In genomic region chr9:121363586-121363961, GRCh38 we compare ENCODE assay signal across 9 cellular contexts. TPM values are rescaled to one million over a fixed set of nuclear protein-coding genes. Genes with fewer than 3 reads are reported as not detected.
DNase-seq lines count a peak whose midpoint lies in the region; ATAC-seq and TF ChIP-seq lines count a peak whose summit lies in the region.
"Had no signal": no experiment of that assay in that cellular context is flagged by ENCODE, and none has a peak within 500 bp of the region (broad histone marks: within the 10 kb centered on the region; RNA-seq: fewer than 3 reads in every experiment).

No MANE protein-coding gene starts in this region.

- H3K9me3 Mint-ChIP-seq in T-cell = no peaks in the 10 kb centered on the region

- no peaks in the 10 kb centered on the region for H3K27me3 ChIP-seq in muscle layer of colon (ENCODE audit: control insufficient read depth in 1 of 2, insufficient read depth in 2 of 2, low read length in 2 of 2)
- no peaks in the 10 kb centered on the region for H3K27me3 ChIP-seq in testis

- TF ChIP-seq POLR2A in testis (IDR thresholded peaks at IDR 0.05) = no peak

- peaks cover 5% of the 10 kb centered on the region for H3K36me3 ChIP-seq in muscle layer of colon (ENCODE audit: insufficient read depth, low read length)
- no peaks in the 10 kb centered on the region for H3K36me3 ChIP-seq in testis (ENCODE audit: low read depth, missing control alignments)

- POLR2A ChIA-PET in T-cell (lab: Charles Lee) = interaction anchor here in 1 of 2 donors (0.8 kb wide), 1 partner anchor 8 kb away, joined by 4 read pairs; no protein-coding TSS in a partner anchor

- H3K4me1 Mint-ChIP-seq in T-cell = peaks cover 33 to 82% (median 77%) of the 10 kb centered on the region in 3 donors

- 34 to 37% methylated on average over 1 of the region's 1 CpG for WGBS in testis, 2 donors

- intact Hi-C loops in testis (cut with DNase I; ENCODE audit: low total_unique reads) = no loop called here

- CTCF ChIA-PET in T-cell (lab: Charles Lee) = interaction anchor here in 1 of 2 donors (1.7 to 1.8 kb wide), 2 partner anchors 10 to 44 kb away, joined by 4 to 9 read pairs; no protein-coding TSS in a partner anchor

- H3K27ac Mint-ChIP-seq in T-cell = peak overlapping the region; percentile 9 to 59

- H3K9ac ChIP-seq in muscle layer of colon (ENCODE audit: low read length) = peak overlapping the region; percentile 26

- H3K9me3 ChIP-seq in muscle layer of colon (ENCODE audit: low read length) (no peaks in the 10 kb centered on the region), testis (no peaks in the 10 kb centered on the region)

- H3K4me3 ChIP-seq in muscle layer of colon (ENCODE audit: low read depth in 1 of 2, low read length in 2 of 2) = peak overlapping the region in 1 of 2 donors; percentile 1
- H3K4me3 ChIP-seq in testis = no peak overlapping the region

- no peak for TF ChIP-seq CTCF in testis (IDR thresholded peaks at IDR 0.05)

- H3K4me1 ChIP-seq in muscle layer of colon (ENCODE audit: insufficient read depth, low read length) (peaks cover 93% of the 10 kb centered on the region), testis (peaks cover 40% of the 10 kb centered on the region)

- DNase-seq in T-cell (no peak), dermis blood vessel endothelial cell (peak; percentile 27), testis (no peak), COLO668 (lab: John Stamatoyannopoulos, UW; ENCODE audit: unreplicated experiment) (no peak)
- DNase-seq: NCI-H1436 treated with DMSO at 0.1 percent for 48 hours, posterior cingulate gyrus had no signal

- no peak for ATAC-seq in T-cell (replicated peaks in 1 of 4)
- ATAC-seq in GM18519 (IDR thresholded peaks at IDR 0.05; ENCODE audit: low FRiP score, unreplicated experiment) = no peak
- ATAC-seq in HG02759 (IDR thresholded peaks at IDR 0.05; ENCODE audit: unreplicated experiment) = no peak

- H3K36me3 Mint-ChIP-seq in T-cell = peaks cover 5% of the 10 kb centered on the region

- peak overlapping the region; percentile 83 for H3K27ac ChIP-seq in muscle layer of colon (ENCODE audit: low read depth, low read length)
- H3K27ac ChIP-seq in testis = peak overlapping the region; percentile 27 to 75

- H3K27me3 Mint-ChIP-seq in T-cell = no peaks in the 10 kb centered on the region

- H3K4me3 Mint-ChIP-seq in T-cell = no peak overlapping the region

RNA-seq across cellular contexts. Expression of gene STOM, which starts 6.5 kb away (rescaled TPM):
- 10 to 100 TPM; 24.2 to 73.9 (median 57.8) TPM for total RNA-seq in T-cell
- total RNA-seq in dermis blood vessel endothelial cell = 310 and 473 TPM in 2 replicates
- total RNA-seq in testis = 10 to 100 TPM; 49.7 to 53.6 TPM
- polyA plus RNA-seq in testis (ENCODE audit: insufficient read depth, low read depth, low replicate concordance) = 82.3 TPM
